In the genomic region with DNA sequence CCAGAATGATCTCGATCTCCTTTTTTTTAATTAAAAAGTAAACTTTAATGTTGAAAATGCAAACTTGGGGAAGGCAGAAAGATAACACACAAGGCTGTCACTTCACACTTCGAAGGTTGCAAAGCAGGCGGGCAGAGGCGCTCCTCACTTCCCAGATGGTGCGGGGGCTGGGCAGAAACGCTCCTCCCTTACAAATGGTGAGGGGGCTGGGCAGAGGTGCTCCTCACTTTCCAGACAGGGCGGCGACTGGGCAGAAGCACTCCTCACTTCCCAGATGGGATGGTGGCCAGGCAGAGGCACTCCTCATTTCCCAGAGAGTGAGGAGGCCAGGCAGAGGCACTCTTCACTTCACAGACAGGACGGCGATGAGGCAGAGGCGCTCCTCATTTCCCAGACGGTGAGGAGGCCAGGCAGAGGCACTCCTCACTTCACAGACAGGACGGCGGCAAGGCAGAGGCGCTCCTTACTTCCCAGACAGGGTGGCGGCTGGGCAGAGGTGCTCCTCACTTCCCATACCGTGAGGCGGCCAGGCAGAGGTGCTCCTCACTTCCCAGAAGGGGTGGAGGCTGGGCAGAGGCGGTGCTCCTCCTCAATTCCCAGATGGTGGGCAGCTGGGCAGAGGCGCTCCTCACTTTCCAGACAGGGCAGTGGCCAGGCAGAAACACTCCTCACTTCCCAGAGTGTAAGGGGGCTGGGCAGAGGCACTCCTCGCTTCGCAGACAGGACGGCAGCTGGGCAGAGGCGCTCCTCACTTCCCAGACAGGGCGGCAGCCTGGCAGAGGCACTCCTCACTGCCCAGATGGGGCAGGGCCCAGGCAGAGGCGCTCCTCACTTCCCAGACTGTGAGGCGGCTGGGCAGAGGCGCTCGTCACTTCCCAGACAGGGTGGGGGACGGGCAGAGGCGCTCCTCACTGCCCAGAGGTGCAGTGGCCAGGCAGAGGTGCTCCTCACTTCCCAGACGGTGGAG, we compare ENCODE assay signal across 2 cellular contexts. TPM values are rescaled to one million over a fixed set of nuclear protein-coding genes. Genes with fewer than 3 reads are reported as not detected.
"Had no signal": no experiment of that assay in that cellular context is flagged by ENCODE, and none has a peak within 500 bp of the region (broad histone marks: within the 10 kb centered on the region; RNA-seq: fewer than 3 reads in every experiment).

No MANE protein-coding gene starts in this region.

RNA-seq across cellular contexts. Expression of gene FKBP1C, which starts 16.9 kb away (rescaled TPM):
- total RNA-seq: left lobe of liver, mesenteric fat pad had no signal
